In genomic region chr9:114366334-114367128, GRCh38 we compare ENCODE assay signal across 8 cellular contexts. TPM values are rescaled to one million over a fixed set of nuclear protein-coding genes. Genes with fewer than 3 reads are reported as not detected.
DNase-seq lines count a peak whose midpoint lies in the region; ATAC-seq and TF ChIP-seq lines count a peak whose summit lies in the region.

No MANE protein-coding gene starts in this region.

- H3K36me3 ChIP-seq in left ventricle myocardium inferior = peaks cover 54% of the 10 kb centered on the region
- H3K36me3 ChIP-seq in right atrium auricular region = peaks cover 48% of the 10 kb centered on the region
- H3K36me3 ChIP-seq in SK-N-MC (ENCODE audit: insufficient read depth, low read length) = peaks cover 57% of the 10 kb centered on the region
- peaks cover 33 to 98% (median 83%) of the 10 kb centered on the region in 4 donors for H3K36me3 ChIP-seq in stomach

- H3K27me3 ChIP-seq in left ventricle myocardium inferior (ENCODE audit: low read depth) = no peaks in the 10 kb centered on the region
- H3K27me3 ChIP-seq in right atrium auricular region = no peaks in the 10 kb centered on the region
- H3K27me3 ChIP-seq in stomach = no peaks in the 10 kb centered on the region

- peak overlapping the region; percentile 15 for H3K27ac ChIP-seq in left ventricle myocardium inferior (replicated peaks)
- no peak overlapping the region for H3K27ac ChIP-seq in right atrium auricular region
- H3K27ac ChIP-seq in SK-N-MC = peak overlapping the region; percentile 89
- H3K27ac ChIP-seq in stomach = peak overlapping the region in 4 of 5 donors; percentile 54 to 80 (median 74)

- peaks cover 12% of the 10 kb centered on the region for H3K4me1 ChIP-seq in left ventricle myocardium inferior
- H3K4me1 ChIP-seq in right atrium auricular region = peaks cover 0 to 7% of the 10 kb centered on the region in 2 donors
- H3K4me1 ChIP-seq in stomach = peaks cover 8 to 74% (median 27%) of the 10 kb centered on the region in 4 donors

- H3K4me3 ChIP-seq in left ventricle myocardium inferior (no peak overlapping the region), right atrium auricular region (no peak overlapping the region), SK-N-MC (peak overlapping the region; percentile 6; the same call in 1 of the 2 replicates), fibroblast of pulmonary artery (replicated peaks; ENCODE audit: low read depth, low read length) (no peak overlapping the region), stomach (no peak overlapping the region)

- TF ChIP-seq EP300 in stomach (IDR thresholded peaks at IDR 0.05) = no peak

- 33 to 44% (median 35%) methylated on average over 10 of the region's 10 CpGs for WGBS in stomach, 5 donors

- intact Hi-C loops in left ventricle myocardium inferior (cut with micrococcal nuclease) (no loop called here), stomach (cut with DNase I; ENCODE audit: low total_unique reads) (no loop called here)

- TF ChIP-seq CTCF in left ventricle myocardium inferior (IDR thresholded peaks at IDR 0.05; ENCODE audit: borderline replicate concordance) (no peak), right atrium auricular region (IDR thresholded peaks at IDR 0.05) (no peak), fibroblast of pulmonary artery (IDR thresholded peaks at IDR 0.05; ENCODE audit: low read length, missing control alignments) (no peak), stomach (IDR thresholded peaks at IDR 0.05) (no peak)

- DNase-seq in left ventricle myocardium inferior (no peak), right atrium auricular region (ENCODE audit: low spot score) (no peak), SK-N-MC (ENCODE audit: low read depth, low spot score) (peak; percentile 89), fibroblast of pulmonary artery (ENCODE audit: low read depth) (peak; percentile 88), stomach (no peak), NCI-H2107 treated with DMSO at 0.1 percent for 48 hours (lab: John Stamatoyannopoulos, UW; ENCODE audit: unreplicated experiment) (no peak), D341Med (ENCODE audit: low spot score) (no peak)

- H3K9me3 ChIP-seq in left ventricle myocardium inferior (replicated peaks) (no peaks in the 10 kb centered on the region), right atrium auricular region (no peaks in the 10 kb centered on the region), SK-N-MC (ENCODE audit: low read depth, low read length) (no peaks in the 10 kb centered on the region), stomach (no peaks in the 10 kb centered on the region)

- peak; percentile 38 for ATAC-seq in HG03095 (IDR thresholded peaks at IDR 0.05; ENCODE audit: unreplicated experiment)

- no peak for TF ChIP-seq POLR2A in stomach (IDR thresholded peaks at IDR 0.05)

- H3K9ac ChIP-seq in SK-N-MC (ENCODE audit: insufficient read length) = no peak overlapping the region

RNA-seq across cellular contexts. Expression of gene AKNA, which starts 21.3 kb away (rescaled TPM):
- total RNA-seq in left ventricle myocardium inferior (6.3 TPM), right atrium auricular region (1 to 10 TPM; 3.1 to 7.8 TPM), stomach (10 to 100 TPM; 13.4 to 85.8 (median 31.0) TPM)
- 10 to 100 TPM; 12.2 to 13.6 (median 12.3) TPM for polyA plus RNA-seq in stomach

RNA-seq across cellular contexts. Expression of gene ORM2, which starts 36.9 kb away (rescaled TPM):
- not detected for total RNA-seq in left ventricle myocardium inferior
- total RNA-seq in right atrium auricular region = not detected
- total RNA-seq in stomach = 1 to 10 TPM in 2 of 5 donors, not detected in 3; 1.2 to 2.0 TPM
- 10 to 100 TPM in 1 of 3 donors, 1 to 10 TPM in 1, not detected in 1; 4.9 to 17.1 TPM for polyA plus RNA-seq in stomach

RNA-seq across cellular contexts. Expression of gene ORM1, which starts 43.6 kb away (rescaled TPM):
- total RNA-seq in left ventricle myocardium inferior (not detected), right atrium auricular region (not detected), stomach (1 to 10 TPM in 2 of 5 donors, not detected in 3; 1.6 to 2.2 TPM)
- 10 to 100 TPM in 1 of 3 donors, 1 to 10 TPM in 2; 2.9 to 14.8 (median 3.9) TPM for polyA plus RNA-seq in stomach

Comparison
In these comparisons a context has a peak if more than half of its experiments do, and no peak if none do; other contexts are left out.
1. H3K27ac ChIP-seq: peak in left ventricle myocardium inferior (single experiment), SK-N-MC (single experiment) and stomach (4 of 5); none in right atrium auricular region (0 of 2).
2. DNase-seq: peak in SK-N-MC (single experiment) and fibroblast of pulmonary artery (single experiment); none in left ventricle myocardium inferior (single experiment), right atrium auricular region (single experiment), stomach (single experiment), NCI-H2107 treated with DMSO at 0.1 percent for 48 hours (single experiment) and D341Med (single experiment).